Comparison of ENCODE assay signal across 2 cellular contexts in genomic region chr18:39209173-39209572, GRCh38.
A peak's percentile ranks its signal among the peaks of the same experiment; 100 is the strongest.
TF ChIP-seq lines count a peak whose summit lies in the region.

No MANE protein-coding gene starts in this region.

TF ChIP-seq in H1, 55 proteins besides CTCF, POLR2A, EP300 and RAD21 (continued from another document):
- no peak for TF ChIP-seq CHD7 (IDR thresholded peaks at IDR 0.05; ENCODE audit: insufficient replicate concordance, low read length)
- no peak for TF ChIP-seq E2F6 (IDR thresholded peaks at IDR 0.05)
- no peak for TF ChIP-seq SIRT6 (IDR thresholded peaks at IDR 0.05; ENCODE audit: low read length)
- TF ChIP-seq CREB1 (IDR thresholded peaks at IDR 0.05) = no peak
- no peak for TF ChIP-seq ATF3 (IDR thresholded peaks at IDR 0.05; ENCODE audit: insufficient read depth, low read depth, low read length)
- no peak for TF ChIP-seq TAF7 (optimal IDR thresholded peaks at IDR 0.05; ENCODE audit: borderline replicate concordance, low read depth, low read length)
- TF ChIP-seq EGR1 (IDR thresholded peaks at IDR 0.05; ENCODE audit: borderline replicate concordance, low read depth, low read length) = no peak
- TF ChIP-seq SP1 (IDR thresholded peaks at IDR 0.05; ENCODE audit: low read depth, low read length) = no peak
- TF ChIP-seq EZH2 (IDR thresholded peaks at IDR 0.05; ENCODE audit: low read depth, low read length, severe bottlenecking) = no peak

TF ChIP-seq in neural cell, 6 proteins besides CTCF, POLR2A, EP300 and RAD21 (continued from another document):
- TF ChIP-seq REST (IDR thresholded peaks at IDR 0.05; ENCODE audit: borderline replicate concordance) = peak; percentile 86
TF ChIP-seq in neural cell: peak in this region for 2.
